Comparison of ENCODE assay signal across 24 cellular contexts in genomic region chr11:70187771-70188170, GRCh38.
"Had no signal": no experiment of that assay in that cellular context is flagged by ENCODE, and none has a peak within 500 bp of the region (broad histone marks: within the 10 kb centered on the region; RNA-seq: fewer than 3 reads in every experiment).

No MANE protein-coding gene starts in this region.

- DNase-seq: colonic mucosa; cortex of kidney; dermis blood vessel endothelial cell; dorsolateral prefrontal cortex; effector CD4-positive, alpha-beta T cell; effector CD8-positive, alpha-beta T cell; effector memory CD4-positive, alpha-beta T cell; effector memory CD8-positive, alpha-beta T cell; erythroblast; esophagus squamous epithelium; foreskin fibroblast; foreskin keratinocyte; foreskin melanocyte; gastrocnemius medialis; glutamatergic neuron; head of caudate nucleus; heart left ventricle had no signal

- H3K9me3 ChIP-seq: colonic mucosa, esophagus muscularis mucosa, esophagus squamous epithelium, gastrocnemius medialis, gastroesophageal sphincter, heart left ventricle had no signal

- H3K4me1 ChIP-seq: colonic mucosa, foreskin keratinocyte, gastrocnemius medialis had no signal

- H3K27ac Mint-ChIP-seq: dendritic cell treated with granulocyte-macrophage colony-stimulating factor and Interleukin-4, amounts not matched to agents 40 ng/mL and 50 ng/mL, for 4 days; effector memory CD8-positive, alpha-beta T cell; endodermal cell had no signal

- ATAC-seq: effector memory CD8-positive, alpha-beta T cell; esophagus mucosa; foreskin keratinocyte; gastrocnemius medialis; gastroesophageal sphincter; heart left ventricle had no signal

- H3K27me3 ChIP-seq: colonic mucosa, foreskin keratinocyte, gastrocnemius medialis, heart left ventricle had no signal

- H3K4me3 Mint-ChIP-seq: dendritic cell treated with granulocyte-macrophage colony-stimulating factor and Interleukin-4, amounts not matched to agents 40 ng/mL and 50 ng/mL, for 4 days; effector memory CD8-positive, alpha-beta T cell; endodermal cell had no signal

- H3K36me3 ChIP-seq: colonic mucosa, esophagus squamous epithelium, gastrocnemius medialis, gastroesophageal sphincter had no signal

- H3K4me3 ChIP-seq: colonic mucosa, coronary artery, dorsolateral prefrontal cortex, esophagus muscularis mucosa, esophagus squamous epithelium, gastrocnemius medialis, gastroesophageal sphincter, heart left ventricle had no signal

- H3K9me3 Mint-ChIP-seq: dendritic cell treated with granulocyte-macrophage colony-stimulating factor and Interleukin-4, amounts not matched to agents 40 ng/mL and 50 ng/mL, for 4 days; effector memory CD8-positive, alpha-beta T cell; endodermal cell had no signal

- H3K27ac ChIP-seq: colonic mucosa, coronary artery, dorsolateral prefrontal cortex, epithelial cell of prostate, esophagus muscularis mucosa, esophagus squamous epithelium, foreskin keratinocyte, gastrocnemius medialis, gastroesophageal sphincter, heart left ventricle had no signal
